ENCODE assay signal across 9 cellular contexts in the genomic region with DNA sequence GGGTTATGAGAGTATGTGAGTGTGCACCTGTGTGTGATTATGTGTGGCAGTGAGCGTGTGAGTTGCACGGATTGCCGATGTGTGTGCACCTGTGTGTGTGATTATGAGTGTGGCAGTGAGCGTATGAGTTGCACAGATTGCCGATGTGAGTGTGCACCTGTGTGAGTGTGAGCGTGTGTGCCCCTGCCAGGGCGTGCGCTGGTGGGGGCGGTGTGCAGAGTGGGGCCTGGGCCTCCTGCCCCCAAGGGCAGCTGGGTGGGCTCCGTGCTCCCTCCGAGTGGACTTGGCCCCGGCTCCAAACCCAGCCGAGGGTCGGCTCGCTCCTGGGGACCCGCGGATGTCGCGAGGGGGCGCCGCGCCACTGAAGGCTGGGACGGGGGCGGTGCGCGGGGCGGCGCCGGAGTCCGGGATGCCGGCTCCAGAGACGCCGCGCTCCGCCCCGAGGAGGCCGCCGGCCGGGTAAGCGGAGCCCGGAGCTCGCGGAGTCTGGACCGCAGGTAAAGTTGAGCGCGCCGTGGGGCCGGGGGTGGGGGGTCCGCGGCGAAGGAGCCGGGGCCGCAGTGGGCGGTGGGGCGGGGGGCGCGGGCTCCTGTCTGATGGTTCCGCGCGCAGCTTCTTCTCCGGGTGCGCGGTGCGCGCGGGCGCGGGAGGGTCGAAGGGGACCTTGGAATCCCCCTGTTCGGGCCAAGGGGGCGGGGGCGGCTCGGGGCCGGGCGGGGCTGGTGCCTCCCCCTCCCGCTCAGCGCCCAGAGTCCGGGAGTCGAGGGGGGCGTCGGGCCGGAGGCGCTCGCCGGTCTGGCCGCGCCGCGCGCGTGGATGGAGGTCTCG. TPM values are rescaled to one million over a fixed set of nuclear protein-coding genes. Genes with fewer than 3 reads are reported as not detected.
DNase-seq lines count a peak whose midpoint lies in the region; ATAC-seq, FAIRE-seq and TF ChIP-seq lines count a peak whose summit lies in the region.
"Had no signal": no experiment of that assay in that cellular context is flagged by ENCODE, and none has a peak within 500 bp of the region (broad histone marks: within the 10 kb centered on the region; RNA-seq: fewer than 3 reads in every experiment).

A gene with protein sequence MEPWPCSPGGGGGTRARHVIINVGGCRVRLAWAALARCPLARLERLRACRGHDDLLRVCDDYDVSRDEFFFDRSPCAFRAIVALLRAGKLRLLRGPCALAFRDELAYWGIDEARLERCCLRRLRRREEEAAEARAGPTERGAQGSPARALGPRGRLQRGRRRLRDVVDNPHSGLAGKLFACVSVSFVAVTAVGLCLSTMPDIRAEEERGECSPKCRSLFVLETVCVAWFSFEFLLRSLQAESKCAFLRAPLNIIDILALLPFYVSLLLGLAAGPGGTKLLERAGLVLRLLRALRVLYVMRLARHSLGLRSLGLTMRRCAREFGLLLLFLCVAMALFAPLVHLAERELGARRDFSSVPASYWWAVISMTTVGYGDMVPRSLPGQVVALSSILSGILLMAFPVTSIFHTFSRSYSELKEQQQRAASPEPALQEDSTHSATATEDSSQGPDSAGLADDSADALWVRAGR (plus strand): TSS at position 421 of the 828 bp plus-strand sequence. CDS start 65,730 bp downstream, outside the sequence.

- H3K9ac ChIP-seq in ES-I3 (ENCODE audit: low read depth, low read length): peak within 1 kb of the TSS; percentile 47; the same call in 1 of the 2 replicates
- H3K9ac ChIP-seq: KMS-11 had no signal

- no peak within 1 kb of the TSS for H3K4me3 ChIP-seq in bronchial epithelial cell (ENCODE audit: low read depth, low read length)

- no peak for TF ChIP-seq EP300 in Ishikawa (IDR thresholded peaks at IDR 0.05; ENCODE audit: borderline replicate concordance)

- no peak for FAIRE-seq in bronchial epithelial cell (lab: Jason Lieb, UNC)

- peaks cover 25% of the 10 kb centered on the region for H3K27me3 ChIP-seq in bronchial epithelial cell (ENCODE audit: control insufficient read depth, insufficient read depth, low read length)

- TF ChIP-seq CTCF in bronchial epithelial cell (IDR thresholded peaks at IDR 0.05; ENCODE audit: insufficient read depth, low read length, severe bottlenecking): peak; percentile 12

- no peaks in the 10 kb centered on the region for H3K9me3 ChIP-seq in ES-I3 (ENCODE audit: control insufficient read depth, insufficient read depth, low read length)

- no peaks in the 10 kb centered on the region for H3K36me3 ChIP-seq in ES-I3 (ENCODE audit: insufficient read depth, low read length)
- no peaks in the 10 kb centered on the region for H3K36me3 ChIP-seq in bronchial epithelial cell (ENCODE audit: control insufficient read depth, insufficient read depth, low read length)

- no peak for DNase-seq in bronchial epithelial cell (ENCODE audit: low read depth)
- peak; percentile 9 to 44 for DNase-seq in lung microvascular endothelial cell (ENCODE audit: low read depth in 2 of 2)
- no peak for DNase-seq in activated effector memory CD4-positive, alpha-beta T cell treated with Interleukin-2 at 50 U/mL for 16 hours
- no peak for DNase-seq in mesenteric fat pad (ENCODE audit: low spot score)

- TF ChIP-seq RAD21 in Ishikawa (IDR thresholded peaks at IDR 0.05; ENCODE audit: low read depth): peak; percentile 58; the same call in 1 of the 2 replicates

- H3K4me1 ChIP-seq in ES-I3 (ENCODE audit: insufficient read depth, low read length): no peaks in the 10 kb centered on the region

- no peak for ATAC-seq in GM21367 (IDR thresholded peaks at IDR 0.05; ENCODE audit: unreplicated experiment)
- no peak for ATAC-seq in HG03139 (IDR thresholded peaks at IDR 0.05; ENCODE audit: unreplicated experiment)

TF ChIP-seq in Ishikawa, 13 proteins besides CTCF, POLR2A, EP300 and RAD21:
- 0 out of 2 replicates have a peak, but pooled peaks have one; percentile 49 for TF ChIP-seq ZBTB7A (IDR thresholded peaks at IDR 0.05; ENCODE audit: low read depth)
- TF ChIP-seq, protein P1, sequence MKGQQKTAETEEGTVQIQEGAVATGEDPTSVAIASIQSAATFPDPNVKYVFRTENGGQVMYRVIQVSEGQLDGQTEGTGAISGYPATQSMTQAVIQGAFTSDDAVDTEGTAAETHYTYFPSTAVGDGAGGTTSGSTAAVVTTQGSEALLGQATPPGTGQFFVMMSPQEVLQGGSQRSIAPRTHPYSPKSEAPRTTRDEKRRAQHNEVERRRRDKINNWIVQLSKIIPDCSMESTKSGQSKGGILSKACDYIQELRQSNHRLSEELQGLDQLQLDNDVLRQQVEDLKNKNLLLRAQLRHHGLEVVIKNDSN (IDR thresholded peaks at IDR 0.05): no peak
- TF ChIP-seq NFIC (IDR thresholded peaks at IDR 0.05): no peak
- no peak for TF ChIP-seq TCF12 (IDR thresholded peaks at IDR 0.05; ENCODE audit: low read depth)
- TF ChIP-seq CEBPB (IDR thresholded peaks at IDR 0.05): no peak
- no peak for TF ChIP-seq TEAD4 (IDR thresholded peaks at IDR 0.05)
- no peak for TF ChIP-seq YY1 (IDR thresholded peaks at IDR 0.05; ENCODE audit: low read depth)
- TF ChIP-seq, protein P2, sequence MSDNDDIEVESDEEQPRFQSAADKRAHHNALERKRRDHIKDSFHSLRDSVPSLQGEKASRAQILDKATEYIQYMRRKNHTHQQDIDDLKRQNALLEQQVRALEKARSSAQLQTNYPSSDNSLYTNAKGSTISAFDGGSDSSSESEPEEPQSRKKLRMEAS (IDR thresholded peaks at IDR 0.05): no peak
- TF ChIP-seq FOXM1 (IDR thresholded peaks at IDR 0.05; ENCODE audit: borderline replicate concordance, low read depth): no peak
- TF ChIP-seq, protein P3, sequence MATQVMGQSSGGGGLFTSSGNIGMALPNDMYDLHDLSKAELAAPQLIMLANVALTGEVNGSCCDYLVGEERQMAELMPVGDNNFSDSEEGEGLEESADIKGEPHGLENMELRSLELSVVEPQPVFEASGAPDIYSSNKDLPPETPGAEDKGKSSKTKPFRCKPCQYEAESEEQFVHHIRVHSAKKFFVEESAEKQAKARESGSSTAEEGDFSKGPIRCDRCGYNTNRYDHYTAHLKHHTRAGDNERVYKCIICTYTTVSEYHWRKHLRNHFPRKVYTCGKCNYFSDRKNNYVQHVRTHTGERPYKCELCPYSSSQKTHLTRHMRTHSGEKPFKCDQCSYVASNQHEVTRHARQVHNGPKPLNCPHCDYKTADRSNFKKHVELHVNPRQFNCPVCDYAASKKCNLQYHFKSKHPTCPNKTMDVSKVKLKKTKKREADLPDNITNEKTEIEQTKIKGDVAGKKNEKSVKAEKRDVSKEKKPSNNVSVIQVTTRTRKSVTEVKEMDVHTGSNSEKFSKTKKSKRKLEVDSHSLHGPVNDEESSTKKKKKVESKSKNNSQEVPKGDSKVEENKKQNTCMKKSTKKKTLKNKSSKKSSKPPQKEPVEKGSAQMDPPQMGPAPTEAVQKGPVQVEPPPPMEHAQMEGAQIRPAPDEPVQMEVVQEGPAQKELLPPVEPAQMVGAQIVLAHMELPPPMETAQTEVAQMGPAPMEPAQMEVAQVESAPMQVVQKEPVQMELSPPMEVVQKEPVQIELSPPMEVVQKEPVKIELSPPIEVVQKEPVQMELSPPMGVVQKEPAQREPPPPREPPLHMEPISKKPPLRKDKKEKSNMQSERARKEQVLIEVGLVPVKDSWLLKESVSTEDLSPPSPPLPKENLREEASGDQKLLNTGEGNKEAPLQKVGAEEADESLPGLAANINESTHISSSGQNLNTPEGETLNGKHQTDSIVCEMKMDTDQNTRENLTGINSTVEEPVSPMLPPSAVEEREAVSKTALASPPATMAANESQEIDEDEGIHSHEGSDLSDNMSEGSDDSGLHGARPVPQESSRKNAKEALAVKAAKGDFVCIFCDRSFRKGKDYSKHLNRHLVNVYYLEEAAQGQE (IDR thresholded peaks at IDR 0.05; ENCODE audit: low read depth): no peak
- no peak for TF ChIP-seq CREB1 (IDR thresholded peaks at IDR 0.05; ENCODE audit: low read depth)
- no peak for TF ChIP-seq TAF1 (IDR thresholded peaks at IDR 0.05; ENCODE audit: low read depth)
- peak; percentile 4; the same call in 1 of the 2 replicates for TF ChIP-seq EGR1 (IDR thresholded peaks at IDR 0.05)

RNA-seq across cellular contexts. Expression of the gene that starts here (rescaled TPM):
- not detected in 2 replicates for total RNA-seq in bronchial epithelial cell
- total RNA-seq in lung microvascular endothelial cell: 0.44 and 1.4 TPM in 2 replicates
- 0.51 TPM for total RNA-seq in mesenteric fat pad

Comparison
In these comparisons a context has a peak if more than half of its experiments do, and no peak if none do; other contexts are left out.
1. DNase-seq: peak in lung microvascular endothelial cell (2 of 2); none in bronchial epithelial cell (single experiment), activated effector memory CD4-positive, alpha-beta T cell treated with Interleukin-2 at 50 U/mL for 16 hours (single experiment) and mesenteric fat pad (single experiment).